ENCODE assay signal across 18 cellular contexts in the genomic region with DNA sequence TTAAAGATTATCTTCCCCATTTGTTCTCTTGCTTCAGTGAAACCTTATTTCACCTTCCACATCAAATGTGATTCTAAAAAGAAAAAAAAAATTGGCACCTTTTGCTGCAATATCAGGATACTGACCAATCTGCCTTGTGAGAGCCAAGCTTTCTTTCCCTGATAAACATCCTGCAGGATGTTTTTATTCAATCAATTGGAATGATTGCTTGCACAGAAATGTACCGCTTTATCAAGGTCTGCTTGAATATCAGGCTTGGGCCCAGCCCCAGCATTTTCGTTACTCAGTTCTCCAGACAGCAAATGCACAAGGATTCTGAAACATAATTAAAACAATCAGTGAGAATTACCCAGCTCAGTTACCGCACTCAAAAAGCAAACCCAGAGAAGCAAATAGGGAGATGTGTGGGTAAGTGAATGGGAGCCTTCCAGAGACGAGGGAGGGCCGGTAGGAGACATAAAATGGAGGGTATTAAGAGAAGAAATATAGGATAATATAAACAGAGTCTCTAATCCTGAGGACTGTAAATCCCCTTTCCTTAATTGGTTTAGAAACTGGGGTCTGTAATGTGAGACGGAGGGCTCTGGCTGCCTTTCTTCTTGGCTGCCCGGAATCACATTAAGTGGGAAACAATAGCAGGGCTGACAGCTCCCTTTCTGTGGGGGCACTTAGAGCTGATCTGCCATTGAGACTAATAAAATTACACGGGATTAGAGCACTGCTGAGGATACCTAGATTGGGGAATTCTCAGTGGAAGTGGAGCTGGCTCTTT.
A peak's percentile ranks its signal among the peaks of the same experiment; 100 is the strongest.
DNase-seq lines count a peak whose midpoint lies in the region; TF ChIP-seq lines count a peak whose summit lies in the region.
"Had no signal": no experiment of that assay in that cellular context is flagged by ENCODE, and none has a peak within 500 bp of the region (broad histone marks: within the 10 kb centered on the region; RNA-seq: fewer than 3 reads in every experiment).

No MANE protein-coding gene starts in this region.

- intact Hi-C loops in CD4-positive, alpha-beta memory T cell (cut with micrococcal nuclease) = no loop called here

- peaks cover 46% of the 10 kb centered on the region for H3K4me1 Mint-ChIP-seq in endodermal cell
- H3K4me1 Mint-ChIP-seq in CD4-positive, alpha-beta memory T cell = no peaks in the 10 kb centered on the region
- H3K4me1 Mint-ChIP-seq: activated CD4-positive, alpha-beta T cell treated with anti-CD3 and anti-CD28 coated beads, Interleukin-2, amount 10 ng/mL, durations not matched to agents 7 days and 5 days; activated naive CD4-positive, alpha-beta T cell treated with anti-CD3 and anti-CD28 coated beads, Interleukin-2, amount 10 ng/mL, durations not matched to agents 7 days and 5 days had no signal

- H3K4me3 Mint-ChIP-seq in endodermal cell = peak overlapping the region; percentile 4
- no peak overlapping the region for H3K4me3 Mint-ChIP-seq in CD4-positive, alpha-beta memory T cell
- H3K4me3 Mint-ChIP-seq: activated CD4-positive, alpha-beta T cell treated with anti-CD3 and anti-CD28 coated beads, Interleukin-2, amount 10 ng/mL, durations not matched to agents 7 days and 5 days; activated naive CD4-positive, alpha-beta T cell treated with anti-CD3 and anti-CD28 coated beads, Interleukin-2, amount 10 ng/mL, durations not matched to agents 7 days and 5 days had no signal

- H3K36me3 ChIP-seq in endodermal cell (ENCODE audit: control insufficient read depth, insufficient read depth, low read length) = no peaks in the 10 kb centered on the region
- no peaks in the 10 kb centered on the region for H3K36me3 ChIP-seq in CD4-positive, alpha-beta memory T cell (ENCODE audit: insufficient read depth, low read length)
- H3K36me3 ChIP-seq: BLaER1 treated with 17β-estradiol and CSF1 and Interleukin-3, amounts not matched to agents 10 nM and 100 nM; thoracic aorta had no signal

- no peak for TF ChIP-seq CTCF in endodermal cell (conservative IDR thresholded peaks at IDR 0.05)

- peaks cover 16% of the 10 kb centered on the region for H3K4me1 ChIP-seq in endodermal cell (ENCODE audit: control insufficient read depth, insufficient read depth, low read length)
- H3K4me1 ChIP-seq in CD4-positive, alpha-beta memory T cell (ENCODE audit: insufficient read depth, low read length) = no peaks in the 10 kb centered on the region
- H3K4me1 ChIP-seq: BLaER1 treated with 17β-estradiol and CSF1 and Interleukin-3, amounts not matched to agents 10 nM and 100 nM had no signal

- peak overlapping the region; percentile 2 for H3K27ac ChIP-seq in endodermal cell (ENCODE audit: low read depth, low read length)
- H3K27ac ChIP-seq in CD4-positive, alpha-beta memory T cell (ENCODE audit: low read depth, low read length) = no peak overlapping the region
- H3K27ac ChIP-seq: BLaER1 treated with 17β-estradiol and CSF1 and Interleukin-3, amounts not matched to agents 10 nM and 100 nM; PC-9; skin epidermis; thoracic aorta had no signal

- peak; percentile 65 for DNase-seq in NCI-H1092 (lab: John Stamatoyannopoulos, UW)
- DNase-seq in NCI-H2227 treated with DMSO at 0.1 percent for 48 hours (lab: John Stamatoyannopoulos, UW) = peak; percentile 44
- peak; percentile 64 for DNase-seq in endodermal cell
- peak; percentile 74 for DNase-seq in retina
- no peak for DNase-seq in inferior parietal cortex (ENCODE audit: extremely low spot score)
- DNase-seq in CD4-positive, alpha-beta memory T cell = no peak
- no peak for DNase-seq in RPMI8226
- DNase-seq: activated CD4-positive, alpha-beta T cell treated with anti-CD3 and anti-CD28 coated beads, Interleukin-2, amount 10 ng/mL, durations not matched to agents 7 days and 5 days; activated naive CD4-positive, alpha-beta T cell treated with anti-CD3 and anti-CD28 coated beads, Interleukin-2, amount 10 ng/mL, durations not matched to agents 7 days and 5 days; activated T-cell treated with anti-CD3 and anti-CD28 coated beads for 4 hours; DMS153; kidney; NCI-H446 treated with DMSO at 0.1 percent for 48 hours; PC-9; stimulated activated CD4-positive, alpha-beta T cell treated with anti-CD3 and anti-CD28 coated beads, Interleukin-4, amount 100 ng/mL, for 4 hours had no signal

- WGBS in endodermal cell (ENCODE audit: insufficient coverage in 1 of 2, insufficient read length in 1 of 2), 2 experiments = 30 to 36% methylated on average over 5 to 8 of the region's 8 CpGs

- no peaks in the 10 kb centered on the region for H3K9me3 Mint-ChIP-seq in endodermal cell
- no peaks in the 10 kb centered on the region for H3K9me3 Mint-ChIP-seq in CD4-positive, alpha-beta memory T cell
- H3K9me3 Mint-ChIP-seq: activated CD4-positive, alpha-beta T cell treated with anti-CD3 and anti-CD28 coated beads, Interleukin-2, amount 10 ng/mL, durations not matched to agents 7 days and 5 days; activated naive CD4-positive, alpha-beta T cell treated with anti-CD3 and anti-CD28 coated beads, Interleukin-2, amount 10 ng/mL, durations not matched to agents 7 days and 5 days had no signal

- H3K9ac ChIP-seq in endodermal cell (ENCODE audit: extremely low read depth, low read length, poor library complexity, severe bottlenecking) = no peak overlapping the region
- H3K9ac ChIP-seq: BLaER1 treated with 17β-estradiol and CSF1 and Interleukin-3, amounts not matched to agents 10 nM and 100 nM had no signal

- H3K27ac Mint-ChIP-seq in endodermal cell = peak overlapping the region; percentile 9
- no peak overlapping the region for H3K27ac Mint-ChIP-seq in CD4-positive, alpha-beta memory T cell
- H3K27ac Mint-ChIP-seq: activated CD4-positive, alpha-beta T cell treated with anti-CD3 and anti-CD28 coated beads, Interleukin-2, amount 10 ng/mL, durations not matched to agents 7 days and 5 days; activated naive CD4-positive, alpha-beta T cell treated with anti-CD3 and anti-CD28 coated beads, Interleukin-2, amount 10 ng/mL, durations not matched to agents 7 days and 5 days had no signal

- peak overlapping the region; percentile 19 for H3K4me3 ChIP-seq in endodermal cell (ENCODE audit: low read length)
- H3K4me3 ChIP-seq in CD4-positive, alpha-beta memory T cell (ENCODE audit: low read length in 2 of 2) = no peak overlapping the region
- H3K4me3 ChIP-seq: BLaER1 treated with 17β-estradiol and CSF1 and Interleukin-3, amounts not matched to agents 10 nM and 100 nM; PC-9; skin epidermis; thoracic aorta had no signal

- POLR2A ChIA-PET in CD4-positive, alpha-beta memory T cell (lab: Charles Lee; ENCODE audit: partially characterized antibody) = no interaction called here

- CTCF ChIA-PET in CD4-positive, alpha-beta memory T cell (lab: Charles Lee; ENCODE audit: partially characterized antibody) = no interaction called here

- H3K36me3 Mint-ChIP-seq in endodermal cell (ENCODE audit: low read depth) = no peaks in the 10 kb centered on the region
- H3K36me3 Mint-ChIP-seq in CD4-positive, alpha-beta memory T cell = no peaks in the 10 kb centered on the region
- H3K36me3 Mint-ChIP-seq: activated naive CD4-positive, alpha-beta T cell treated with anti-CD3 and anti-CD28 coated beads, Interleukin-2, amount 10 ng/mL, durations not matched to agents 7 days and 5 days had no signal

- no peaks in the 10 kb centered on the region for H3K27me3 ChIP-seq in endodermal cell (ENCODE audit: control insufficient read depth, insufficient read depth, low read length, poor library complexity, severe bottlenecking)
- peaks cover 9% of the 10 kb centered on the region for H3K27me3 ChIP-seq in CD4-positive, alpha-beta memory T cell (ENCODE audit: insufficient read depth, low read length)
- H3K27me3 ChIP-seq: BLaER1 treated with 17β-estradiol and CSF1 and Interleukin-3, amounts not matched to agents 10 nM and 100 nM had no signal

- H3K27me3 Mint-ChIP-seq in endodermal cell (ENCODE audit: insufficient read depth) = peaks cover 21% of the 10 kb centered on the region
- H3K27me3 Mint-ChIP-seq in CD4-positive, alpha-beta memory T cell = peaks cover 13 to 25% of the 10 kb centered on the region in 2 donors

- H3K9me3 ChIP-seq in endodermal cell (ENCODE audit: control insufficient read depth, low read length) = no peaks in the 10 kb centered on the region
- H3K9me3 ChIP-seq in CD4-positive, alpha-beta memory T cell (ENCODE audit: control insufficient read depth in 1 of 2, low read length in 2 of 2) = no peaks in the 10 kb centered on the region
- H3K9me3 ChIP-seq: thoracic aorta had no signal

Comparison
In these comparisons a context has a peak if more than half of its experiments do, and no peak if none do; other contexts are left out.
1. DNase-seq: peak in NCI-H1092 (single experiment), NCI-H2227 treated with DMSO at 0.1 percent for 48 hours (single experiment), endodermal cell (single experiment) and retina (single experiment); none in inferior parietal cortex (single experiment), CD4-positive, alpha-beta memory T cell (0 of 5) and RPMI8226 (single experiment).